Comparison of ENCODE assay signal across 23 cellular contexts in genomic region chr15:33315044-33315443, GRCh38. TPM values are rescaled to one million over a fixed set of nuclear protein-coding genes. Genes with fewer than 3 reads are reported as not detected.
DNase-seq lines count a peak whose midpoint lies in the region; ATAC-seq and TF ChIP-seq lines count a peak whose summit lies in the region.
"Had no signal": no experiment of that assay in that cellular context is flagged by ENCODE, and none has a peak within 500 bp of the region (broad histone marks: within the 10 kb centered on the region; RNA-seq: fewer than 3 reads in every experiment).

No MANE protein-coding gene starts in this region.

- no peak overlapping the region for H3K9ac ChIP-seq in Karpas-422 (ENCODE audit: low read length)
- H3K9ac ChIP-seq in endodermal cell (ENCODE audit: extremely low read depth, low read length, poor library complexity, severe bottlenecking): no peak overlapping the region
- H3K9ac ChIP-seq: BLaER1 had no signal

- no peaks in the 10 kb centered on the region; the same call in 2 of the 3 replicates for H3K9me3 Mint-ChIP-seq in GM23338
- no peaks in the 10 kb centered on the region for H3K9me3 Mint-ChIP-seq in endodermal cell

- H3K36me3 ChIP-seq in GM23338 (ENCODE audit: insufficient read depth): no peaks in the 10 kb centered on the region
- H3K36me3 ChIP-seq in esophagus muscularis mucosa: no peaks in the 10 kb centered on the region
- no peaks in the 10 kb centered on the region for H3K36me3 ChIP-seq in Karpas-422 (ENCODE audit: insufficient read depth, low read length)
- H3K36me3 ChIP-seq in upper lobe of right lung: no peaks in the 10 kb centered on the region
- no peaks in the 10 kb centered on the region for H3K36me3 ChIP-seq in endodermal cell (ENCODE audit: control insufficient read depth, insufficient read depth, low read length)
- H3K36me3 ChIP-seq: BE2C, BLaER1 had no signal

- no peak overlapping the region for H3K27ac ChIP-seq in GM23338 (ENCODE audit: low read depth)
- H3K27ac ChIP-seq in esophagus muscularis mucosa (replicated peaks in 1 of 4): no peak overlapping the region
- H3K27ac ChIP-seq in Karpas-422 (ENCODE audit: low read length): no peak overlapping the region
- no peak overlapping the region for H3K27ac ChIP-seq in upper lobe of right lung
- H3K27ac ChIP-seq in endodermal cell (ENCODE audit: low read depth, low read length): no peak overlapping the region
- H3K27ac ChIP-seq: BLaER1 had no signal

- ATAC-seq in GM23338 (no peak), upper lobe of right lung (no peak), HG03039 (IDR thresholded peaks at IDR 0.05; ENCODE audit: unreplicated experiment) (no peak)

- H2AFZ ChIP-seq in GM23338: peak overlapping the region; percentile 61
- H2AFZ ChIP-seq in Karpas-422 (ENCODE audit: low read length): no peak overlapping the region

- WGBS in esophagus muscularis mucosa: 92% methylated on average over 6 of the region's 7 CpGs
- 90 to 96% methylated on average over 5 to 7 of the region's 7 CpGs for WGBS in endodermal cell (ENCODE audit: insufficient coverage in 1 of 2, insufficient read length in 1 of 2), 2 experiments

- H3K4me3 Mint-ChIP-seq in GM23338: no peak overlapping the region
- no peak overlapping the region for H3K4me3 Mint-ChIP-seq in endodermal cell
- H3K4me3 Mint-ChIP-seq: CD14-positive monocyte; CD4-positive, alpha-beta memory T cell; CD4-positive, CD25-positive, alpha-beta regulatory T cell; CD8-positive, alpha-beta memory T cell had no signal

- H3K9me3 ChIP-seq in esophagus muscularis mucosa (no peaks in the 10 kb centered on the region), Karpas-422 (ENCODE audit: low read length) (no peaks in the 10 kb centered on the region), upper lobe of right lung (no peaks in the 10 kb centered on the region), endodermal cell (ENCODE audit: control insufficient read depth, low read length) (no peaks in the 10 kb centered on the region)
- H3K9me3 ChIP-seq: BE2C had no signal

- H3K4me1 Mint-ChIP-seq in GM23338: peaks cover 28% of the 10 kb centered on the region
- peaks cover 23% of the 10 kb centered on the region for H3K4me1 Mint-ChIP-seq in endodermal cell
- H3K4me1 Mint-ChIP-seq: CD14-positive monocyte had no signal

- no peak for TF ChIP-seq POLR2A in esophagus muscularis mucosa (IDR thresholded peaks at IDR 0.05; ENCODE audit: low read depth)

- H3F3A ChIP-seq in GM23338 (replicated peaks; ENCODE audit: low read depth): no peaks in the 10 kb centered on the region

- H4K20me1 ChIP-seq in GM23338 (replicated peaks; ENCODE audit: insufficient read depth) (no peaks in the 10 kb centered on the region), Karpas-422 (ENCODE audit: insufficient read depth, low read depth, low read length) (no peaks in the 10 kb centered on the region)
- H4K20me1 ChIP-seq: BLaER1 had no signal

- intact Hi-C loops in esophagus muscularis mucosa (cut with DNase I) (no loop called here), upper lobe of right lung (cut with DNase I) (no loop called here)

- 0 out of 2 replicates have a peak overlapping the region, but pooled peaks have one; percentile 8 for H3K4me2 ChIP-seq in GM23338
- no peak overlapping the region for H3K4me2 ChIP-seq in Karpas-422 (ENCODE audit: low read depth, low read length, poor library complexity, severe bottlenecking)
- H3K4me2 ChIP-seq: BLaER1 had no signal

- H3K4me3 ChIP-seq in GM23338: no peak overlapping the region
- no peak overlapping the region for H3K4me3 ChIP-seq in esophagus muscularis mucosa
- H3K4me3 ChIP-seq in Karpas-422 (ENCODE audit: low read length): no peak overlapping the region
- no peak overlapping the region for H3K4me3 ChIP-seq in upper lobe of right lung
- H3K4me3 ChIP-seq in endodermal cell (ENCODE audit: low read length): no peak overlapping the region
- H3K4me3 ChIP-seq: BLaER1 had no signal

- H3K27me3 ChIP-seq in GM23338 (ENCODE audit: insufficient read depth): peaks cover 37% of the 10 kb centered on the region
- peaks cover 0 to 19% (median 0%) of the 10 kb centered on the region in 4 donors for H3K27me3 ChIP-seq in esophagus muscularis mucosa
- H3K27me3 ChIP-seq in Karpas-422 (ENCODE audit: low read length): no peaks in the 10 kb centered on the region
- H3K27me3 ChIP-seq in upper lobe of right lung: peaks cover 22% of the 10 kb centered on the region
- peaks cover 51% of the 10 kb centered on the region for H3K27me3 ChIP-seq in endodermal cell (ENCODE audit: control insufficient read depth, insufficient read depth, low read length, poor library complexity, severe bottlenecking)

- no peak for TF ChIP-seq EP300 in esophagus muscularis mucosa (IDR thresholded peaks at IDR 0.05)

- H3K27me3 Mint-ChIP-seq in GM23338 (ENCODE audit: insufficient read depth, low read depth, poor library complexity) (peaks cover 23% of the 10 kb centered on the region), endodermal cell (ENCODE audit: insufficient read depth) (peaks cover 80% of the 10 kb centered on the region)

- H3K36me3 Mint-ChIP-seq in GM23338 (ENCODE audit: low read depth): no peaks in the 10 kb centered on the region
- H3K36me3 Mint-ChIP-seq in endodermal cell (ENCODE audit: low read depth): no peaks in the 10 kb centered on the region
- H3K36me3 Mint-ChIP-seq: CD14-positive monocyte; CD4-positive, alpha-beta memory T cell; CD4-positive, CD25-positive, alpha-beta regulatory T cell; CD8-positive, alpha-beta memory T cell had no signal

- H3K79me2 ChIP-seq in GM23338 (replicated peaks; ENCODE audit: insufficient read depth): no peaks in the 10 kb centered on the region
- no peaks in the 10 kb centered on the region for H3K79me2 ChIP-seq in Karpas-422 (ENCODE audit: low read length)

- H3K9me2 ChIP-seq in GM23338 (ENCODE audit: insufficient read depth) (0 out of 2 replicates have a peak, but pooled peaks cover 4% of the 10 kb centered on the region), Karpas-422 (replicated peaks; ENCODE audit: insufficient read depth, low read length) (no peaks in the 10 kb centered on the region)

- peaks cover 10% of the 10 kb centered on the region for H3K4me1 ChIP-seq in GM23338 (ENCODE audit: insufficient read depth)
- peaks cover 0 to 32% (median 31%) of the 10 kb centered on the region in 4 donors for H3K4me1 ChIP-seq in esophagus muscularis mucosa
- no peaks in the 10 kb centered on the region for H3K4me1 ChIP-seq in Karpas-422 (ENCODE audit: low read length)
- no peaks in the 10 kb centered on the region for H3K4me1 ChIP-seq in upper lobe of right lung
- H3K4me1 ChIP-seq in endodermal cell (ENCODE audit: control insufficient read depth, insufficient read depth, low read length): peaks cover 5% of the 10 kb centered on the region
- H3K4me1 ChIP-seq: BE2C had no signal

- H3K27ac Mint-ChIP-seq in GM23338 (no peak overlapping the region), endodermal cell (no peak overlapping the region)
- H3K27ac Mint-ChIP-seq: CD4-positive, alpha-beta memory T cell; CD4-positive, CD25-positive, alpha-beta regulatory T cell; CD8-positive, alpha-beta memory T cell had no signal

- DNase-seq in GM23338 (ENCODE audit: low spot score): peak; percentile 36
- peak; percentile 64 for DNase-seq in esophagus muscularis mucosa (ENCODE audit: extremely low spot score)
- DNase-seq in islet precursor cell: peak; percentile 71
- no peak for DNase-seq in Karpas-422
- no peak for DNase-seq in upper lobe of right lung
- DNase-seq in endodermal cell: no peak
- DNase-seq: 8988T; ACHN; BE2C; C1 segment of cervical spinal cord; CD4-positive, alpha-beta memory T cell; CD4-positive, CD25-positive, alpha-beta regulatory T cell; CD8-positive, alpha-beta memory T cell; COR-L47; DMS 273 treated with DMSO at 0.1 percent for 48 hours; DMS153; DMS79 treated with DMSO at 0.1 percent for 48 hours; GF-D8 had no signal

- TF ChIP-seq CTCF in GM23338 (conservative IDR thresholded peaks at IDR 0.05; ENCODE audit: low read depth in 2 of 2): no peak
- no peak for TF ChIP-seq CTCF in esophagus muscularis mucosa (IDR thresholded peaks at IDR 0.05)
- no peak for TF ChIP-seq CTCF in upper lobe of right lung (IDR thresholded peaks at IDR 0.05)
- no peak for TF ChIP-seq CTCF in endodermal cell (conservative IDR thresholded peaks at IDR 0.05)

TF ChIP-seq in GM23338, 12 proteins besides CTCF, POLR2A, EP300 and RAD21 (continues in another document):
- TF ChIP-seq ZNF331 (CRISPR knock-in tag; IDR thresholded peaks at IDR 0.05; ENCODE audit: low read depth): no peak

RNA-seq across cellular contexts. Expression of gene RYR3, which starts 4.3 kb away (rescaled TPM):
- total RNA-seq in GM23338 (2014; rRNA removed; shearing (Covaris generic)): 0.97 and 1.2 TPM in 2 replicates
- polyA plus RNA-seq in GM23338 (2016; fragmentation: Nextera tagmentation; extraction: Ambion mirVana): 1.1 and 1.5 TPM in 2 replicates
- total RNA-seq in esophagus muscularis mucosa (1 to 10 TPM; 3.7 to 7.2 (median 4.5) TPM), upper lobe of right lung (0.61 TPM), endodermal cell (1 to 10 TPM in 1 of 2 donors, under 1 TPM in 1; 0.71 to 1.4 TPM)
- total RNA-seq in Karpas-422 (2014; rRNA removed; shearing (Covaris generic); ENCODE audit: low replicate concordance): not detected in 2 replicates
- polyA plus RNA-seq in endodermal cell (2013, experiment 1 of 2): 1.6 TPM
- polyA plus RNA-seq in endodermal cell (2013, experiment 2 of 2): 1.6 TPM
- total RNA-seq: A673; CD4-positive, alpha-beta memory T cell; CD8-positive, alpha-beta memory T cell had no signal
- polyA plus RNA-seq: AG04450, CD14-positive monocyte had no signal

Comparison
In these comparisons a context has a peak if more than half of its experiments do, and no peak if none do; other contexts are left out.
1. DNase-seq: peak in GM23338 (single experiment), esophagus muscularis mucosa (single experiment) and islet precursor cell (single experiment); none in Karpas-422 (single experiment), upper lobe of right lung (single experiment) and endodermal cell (single experiment).